Comparison of ENCODE assay signal across 17 cellular contexts in genomic region chr16:17160285-17160854, GRCh38.
A peak's percentile ranks its signal among the peaks of the same experiment; 100 is the strongest.
DNase-seq lines count a peak whose midpoint lies in the region; TF ChIP-seq lines count a peak whose summit lies in the region.
"Had no signal": no experiment of that assay in that cellular context is flagged by ENCODE, and none has a peak within 500 bp of the region (broad histone marks: within the 10 kb centered on the region; RNA-seq: fewer than 3 reads in every experiment).

No MANE protein-coding gene starts in this region.

- CTCF ChIA-PET in HEK293T (lab: Yijun Ruan, JAX): no interaction called here

- peaks cover 0 to 4% (median 0%) of the 10 kb centered on the region in 5 experiments for H3K9me3 Mint-ChIP-seq in brain
- H3K9me3 Mint-ChIP-seq: activated CD8-positive, alpha-beta T cell treated with anti-CD3 and anti-CD28 coated beads for 36 hours; activated T-helper 17 cell treated with anti-CD3 and anti-CD28 coated beads, Interleukin-2, amount 50 U/mL, for 72 hours; naive thymus-derived CD8-positive, alpha-beta T cell had no signal

- DNase-seq in HEK293T (ENCODE audit: extremely low spot score) (peak; percentile 8), NCI-H1930 (lab: John Stamatoyannopoulos, UW) (peak; percentile 26 to 42), HCEC 1CT (no peak), SW 1271 (lab: John Stamatoyannopoulos, UW) (no peak), GM10266 (ENCODE audit: extremely low spot score) (no peak)
- DNase-seq: activated CD8-positive, alpha-beta T cell treated with anti-CD3 and anti-CD28 coated beads for 36 hours; GF-D8; MV-4-11; naive thymus-derived CD8-positive, alpha-beta T cell; right cardiac atrium; stimulated activated CD8-positive, alpha-beta memory T cell treated with anti-CD3 and anti-CD28 coated beads, Interleukin-4, amount 100 ng/mL, for 48 hours had no signal

- H2AFZ ChIP-seq in neuron (ENCODE audit: low read depth, low read length): no peak overlapping the region

- no peaks in the 10 kb centered on the region for H3K27me3 ChIP-seq in neuron (ENCODE audit: insufficient read depth, low read length)
- H3K27me3 ChIP-seq: ascending aorta, tibial nerve had no signal

- no peak for TF ChIP-seq CTCF in brain (conservative IDR thresholded peaks at IDR 0.05)
- no peak for TF ChIP-seq CTCF in GM10266 (IDR thresholded peaks at IDR 0.05; ENCODE audit: control insufficient read depth, insufficient read depth, low read depth, missing control alignments)

- H3K27ac Mint-ChIP-seq in brain: peak overlapping the region; percentile 76 to 96 (median 84)
- H3K27ac Mint-ChIP-seq: activated CD8-positive, alpha-beta T cell treated with anti-CD3 and anti-CD28 coated beads for 36 hours; activated T-helper 17 cell treated with anti-CD3 and anti-CD28 coated beads, Interleukin-2, amount 50 U/mL, for 72 hours; naive thymus-derived CD8-positive, alpha-beta T cell had no signal

- peaks cover 17% of the 10 kb centered on the region for H3K36me3 Mint-ChIP-seq in brain

- H3K4me1 Mint-ChIP-seq in brain: peaks cover 60% of the 10 kb centered on the region
- H3K4me1 Mint-ChIP-seq: activated T-helper 17 cell treated with anti-CD3 and anti-CD28 coated beads, Interleukin-2, amount 50 U/mL, for 72 hours had no signal

- H3K36me3 ChIP-seq in neuron (ENCODE audit: insufficient read depth, low read length): no peaks in the 10 kb centered on the region
- H3K36me3 ChIP-seq: ascending aorta had no signal

- H3K27me3 Mint-ChIP-seq in brain: no peaks in the 10 kb centered on the region
- H3K27me3 Mint-ChIP-seq: activated CD8-positive, alpha-beta T cell treated with anti-CD3 and anti-CD28 coated beads for 36 hours; activated T-helper 17 cell treated with anti-CD3 and anti-CD28 coated beads, Interleukin-2, amount 50 U/mL, for 72 hours; naive thymus-derived CD8-positive, alpha-beta T cell had no signal

- H3K4me1 ChIP-seq in neuron (ENCODE audit: insufficient read depth, low read length): peaks cover 42% of the 10 kb centered on the region
- H3K4me1 ChIP-seq: ascending aorta had no signal

- H3K4me3 Mint-ChIP-seq in brain: peak overlapping the region; percentile 45 to 80 (median 67)
- H3K4me3 Mint-ChIP-seq: activated CD8-positive, alpha-beta T cell treated with anti-CD3 and anti-CD28 coated beads for 36 hours; activated T-helper 17 cell treated with anti-CD3 and anti-CD28 coated beads, Interleukin-2, amount 50 U/mL, for 72 hours; naive thymus-derived CD8-positive, alpha-beta T cell had no signal

- H3K4me3 ChIP-seq in neuron (ENCODE audit: low read length): peak overlapping the region; percentile 19
- H3K4me3 ChIP-seq: ascending aorta, lung had no signal

- POLR2A ChIA-PET in HEK293T (lab: Yijun Ruan, JAX): no interaction called here

- H3K9me3 ChIP-seq in neuron (ENCODE audit: low read length): no peaks in the 10 kb centered on the region
- H3K9me3 ChIP-seq: ascending aorta, tibial nerve had no signal

TF ChIP-seq in HEK293T, 16 proteins besides CTCF, POLR2A, EP300 and RAD21:
- no peak for TF ChIP-seq ELF4 (IDR thresholded peaks at IDR 0.05)

Comparison
In these comparisons a context has a peak if more than half of its experiments do, and no peak if none do; other contexts are left out.
1. DNase-seq: peak in HEK293T (single experiment) and NCI-H1930 (2 of 2); none in HCEC 1CT (single experiment), SW 1271 (0 of 2) and GM10266 (single experiment).